ENCODE assay signal across 1 cellular context in the genomic region with DNA sequence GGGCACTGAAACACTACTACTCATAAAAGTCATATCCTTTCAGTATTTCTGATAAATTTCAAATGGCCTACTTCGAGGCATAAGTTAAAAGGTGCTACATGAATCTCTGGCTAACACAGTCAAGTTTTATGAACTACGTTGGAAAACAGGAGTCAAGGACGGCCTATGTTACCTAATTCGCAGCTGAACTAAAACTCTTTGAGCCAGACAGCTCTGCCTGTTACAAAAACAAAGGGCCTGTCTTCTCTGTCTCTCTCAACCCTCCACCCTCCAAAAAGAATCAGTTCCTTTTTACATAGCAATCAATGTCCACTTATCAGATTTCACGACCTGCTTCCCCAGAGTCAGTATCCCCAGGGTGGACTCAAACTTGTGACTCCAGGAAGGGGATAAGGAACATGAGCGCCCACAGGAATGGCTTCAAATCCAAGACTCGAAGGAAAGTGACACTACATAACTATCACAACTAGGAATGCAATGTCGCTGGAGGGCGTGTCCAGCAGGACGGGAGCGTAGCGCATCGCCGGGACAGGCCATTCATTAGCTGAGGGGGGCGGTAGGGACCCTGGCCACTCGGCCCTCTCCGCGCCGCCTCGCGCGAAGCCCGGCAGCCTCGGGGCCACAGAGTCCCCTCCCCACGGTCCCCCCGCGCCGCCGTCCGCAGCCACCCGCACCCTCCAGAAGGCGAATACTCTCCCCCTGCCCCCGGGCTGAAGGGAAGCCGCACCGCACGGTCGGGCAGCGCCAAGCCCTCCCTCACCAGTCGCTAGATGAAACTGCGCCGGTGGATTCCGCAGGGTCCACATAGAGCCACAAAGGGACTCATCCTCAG.
TF ChIP-seq lines count a peak whose summit lies in the region.

No MANE protein-coding gene starts in this region.

TF ChIP-seq in HepG2, 621 proteins besides CTCF, POLR2A, EP300 and RAD21 (continued from another document and continues in another):
- TF ChIP-seq, protein P1, sequence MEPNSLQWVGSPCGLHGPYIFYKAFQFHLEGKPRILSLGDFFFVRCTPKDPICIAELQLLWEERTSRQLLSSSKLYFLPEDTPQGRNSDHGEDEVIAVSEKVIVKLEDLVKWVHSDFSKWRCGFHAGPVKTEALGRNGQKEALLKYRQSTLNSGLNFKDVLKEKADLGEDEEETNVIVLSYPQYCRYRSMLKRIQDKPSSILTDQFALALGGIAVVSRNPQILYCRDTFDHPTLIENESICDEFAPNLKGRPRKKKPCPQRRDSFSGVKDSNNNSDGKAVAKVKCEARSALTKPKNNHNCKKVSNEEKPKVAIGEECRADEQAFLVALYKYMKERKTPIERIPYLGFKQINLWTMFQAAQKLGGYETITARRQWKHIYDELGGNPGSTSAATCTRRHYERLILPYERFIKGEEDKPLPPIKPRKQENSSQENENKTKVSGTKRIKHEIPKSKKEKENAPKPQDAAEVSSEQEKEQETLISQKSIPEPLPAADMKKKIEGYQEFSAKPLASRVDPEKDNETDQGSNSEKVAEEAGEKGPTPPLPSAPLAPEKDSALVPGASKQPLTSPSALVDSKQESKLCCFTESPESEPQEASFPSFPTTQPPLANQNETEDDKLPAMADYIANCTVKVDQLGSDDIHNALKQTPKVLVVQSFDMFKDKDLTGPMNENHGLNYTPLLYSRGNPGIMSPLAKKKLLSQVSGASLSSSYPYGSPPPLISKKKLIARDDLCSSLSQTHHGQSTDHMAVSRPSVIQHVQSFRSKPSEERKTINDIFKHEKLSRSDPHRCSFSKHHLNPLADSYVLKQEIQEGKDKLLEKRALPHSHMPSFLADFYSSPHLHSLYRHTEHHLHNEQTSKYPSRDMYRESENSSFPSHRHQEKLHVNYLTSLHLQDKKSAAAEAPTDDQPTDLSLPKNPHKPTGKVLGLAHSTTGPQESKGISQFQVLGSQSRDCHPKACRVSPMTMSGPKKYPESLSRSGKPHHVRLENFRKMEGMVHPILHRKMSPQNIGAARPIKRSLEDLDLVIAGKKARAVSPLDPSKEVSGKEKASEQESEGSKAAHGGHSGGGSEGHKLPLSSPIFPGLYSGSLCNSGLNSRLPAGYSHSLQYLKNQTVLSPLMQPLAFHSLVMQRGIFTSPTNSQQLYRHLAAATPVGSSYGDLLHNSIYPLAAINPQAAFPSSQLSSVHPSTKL (CRISPR knock-in tag; IDR thresholded peaks at IDR 0.05), result no peak
- TF ChIP-seq, protein P2, sequence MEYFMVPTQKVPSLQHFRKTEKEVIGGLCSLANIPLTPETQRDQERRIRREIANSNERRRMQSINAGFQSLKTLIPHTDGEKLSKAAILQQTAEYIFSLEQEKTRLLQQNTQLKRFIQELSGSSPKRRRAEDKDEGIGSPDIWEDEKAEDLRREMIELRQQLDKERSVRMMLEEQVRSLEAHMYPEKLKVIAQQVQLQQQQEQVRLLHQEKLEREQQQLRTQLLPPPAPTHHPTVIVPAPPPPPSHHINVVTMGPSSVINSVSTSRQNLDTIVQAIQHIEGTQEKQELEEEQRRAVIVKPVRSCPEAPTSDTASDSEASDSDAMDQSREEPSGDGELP (IDR thresholded peaks at IDR 0.05; ENCODE audit: borderline replicate concordance, low read depth), result 0 out of 2 replicates have a peak, but pooled peaks have one; percentile 34
- peak; percentile 46; the same call in 1 of the 2 replicates for TF ChIP-seq ZNF564 (CRISPR knock-in tag; IDR thresholded peaks at IDR 0.05)
- TF ChIP-seq TBX2 (CRISPR knock-in tag; IDR thresholded peaks at IDR 0.05; ENCODE audit: borderline replicate concordance), result peak; percentile 36; the same call in 1 of the 2 replicates
- 0 out of 2 replicates have a peak, but pooled peaks have one; percentile 43 for TF ChIP-seq YEATS4 (CRISPR knock-in tag; IDR thresholded peaks at IDR 0.05; ENCODE audit: borderline replicate concordance)
- TF ChIP-seq SNAPC2 (CRISPR knock-in tag; IDR thresholded peaks at IDR 0.05), result no peak; the same call in 1 of the 2 replicates
- TF ChIP-seq, protein P3, sequence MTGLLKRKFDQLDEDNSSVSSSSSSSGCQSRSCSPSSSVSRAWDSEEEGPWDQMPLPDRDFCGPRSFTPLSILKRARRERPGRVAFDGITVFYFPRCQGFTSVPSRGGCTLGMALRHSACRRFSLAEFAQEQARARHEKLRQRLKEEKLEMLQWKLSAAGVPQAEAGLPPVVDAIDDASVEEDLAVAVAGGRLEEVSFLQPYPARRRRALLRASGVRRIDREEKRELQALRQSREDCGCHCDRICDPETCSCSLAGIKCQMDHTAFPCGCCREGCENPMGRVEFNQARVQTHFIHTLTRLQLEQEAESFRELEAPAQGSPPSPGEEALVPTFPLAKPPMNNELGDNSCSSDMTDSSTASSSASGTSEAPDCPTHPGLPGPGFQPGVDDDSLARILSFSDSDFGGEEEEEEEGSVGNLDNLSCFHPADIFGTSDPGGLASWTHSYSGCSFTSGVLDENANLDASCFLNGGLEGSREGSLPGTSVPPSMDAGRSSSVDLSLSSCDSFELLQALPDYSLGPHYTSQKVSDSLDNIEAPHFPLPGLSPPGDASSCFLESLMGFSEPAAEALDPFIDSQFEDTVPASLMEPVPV (CRISPR knock-in tag; IDR thresholded peaks at IDR 0.05), result peak; percentile 7; the same call in 1 of the 2 replicates
- no peak for TF ChIP-seq RXRA (CRISPR knock-in tag; IDR thresholded peaks at IDR 0.05)
- TF ChIP-seq ZNF768 (CRISPR knock-in tag; IDR thresholded peaks at IDR 0.05), result peak; percentile 39; the same call in 1 of the 2 replicates
- TF ChIP-seq, protein P4, sequence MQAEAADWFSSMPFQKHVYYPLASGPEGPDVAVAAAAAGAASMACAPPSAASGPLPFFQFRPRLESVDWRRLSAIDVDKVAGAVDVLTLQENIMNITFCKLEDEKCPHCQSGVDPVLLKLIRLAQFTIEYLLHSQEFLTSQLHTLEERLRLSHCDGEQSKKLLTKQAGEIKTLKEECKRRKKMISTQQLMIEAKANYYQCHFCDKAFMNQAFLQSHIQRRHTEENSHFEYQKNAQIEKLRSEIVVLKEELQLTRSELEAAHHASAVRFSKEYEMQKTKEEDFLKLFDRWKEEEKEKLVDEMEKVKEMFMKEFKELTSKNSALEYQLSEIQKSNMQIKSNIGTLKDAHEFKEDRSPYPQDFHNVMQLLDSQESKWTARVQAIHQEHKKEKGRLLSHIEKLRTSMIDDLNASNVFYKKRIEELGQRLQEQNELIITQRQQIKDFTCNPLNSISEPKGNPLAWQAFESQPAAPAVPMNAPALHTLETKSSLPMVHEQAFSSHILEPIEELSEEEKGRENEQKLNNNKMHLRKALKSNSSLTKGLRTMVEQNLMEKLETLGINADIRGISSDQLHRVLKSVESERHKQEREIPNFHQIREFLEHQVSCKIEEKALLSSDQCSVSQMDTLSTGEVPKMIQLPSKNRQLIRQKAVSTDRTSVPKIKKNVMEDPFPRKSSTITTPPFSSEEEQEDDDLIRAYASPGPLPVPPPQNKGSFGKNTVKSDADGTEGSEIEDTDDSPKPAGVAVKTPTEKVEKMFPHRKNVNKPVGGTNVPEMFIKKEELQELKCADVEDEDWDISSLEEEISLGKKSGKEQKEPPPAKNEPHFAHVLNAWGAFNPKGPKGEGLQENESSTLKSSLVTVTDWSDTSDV (CRISPR knock-in tag; IDR thresholded peaks at IDR 0.05), result peak; percentile 50; the same call in 1 of the 2 replicates
- TF ChIP-seq, protein P5, sequence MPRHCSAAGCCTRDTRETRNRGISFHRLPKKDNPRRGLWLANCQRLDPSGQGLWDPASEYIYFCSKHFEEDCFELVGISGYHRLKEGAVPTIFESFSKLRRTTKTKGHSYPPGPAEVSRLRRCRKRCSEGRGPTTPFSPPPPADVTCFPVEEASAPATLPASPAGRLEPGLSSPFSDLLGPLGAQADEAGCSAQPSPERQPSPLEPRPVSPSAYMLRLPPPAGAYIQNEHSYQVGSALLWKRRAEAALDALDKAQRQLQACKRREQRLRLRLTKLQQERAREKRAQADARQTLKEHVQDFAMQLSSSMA (CRISPR knock-in tag; IDR thresholded peaks at IDR 0.05), result no peak
- no peak for TF ChIP-seq ZSCAN30 (CRISPR knock-in tag; IDR thresholded peaks at IDR 0.05)
- TF ChIP-seq, protein P6, sequence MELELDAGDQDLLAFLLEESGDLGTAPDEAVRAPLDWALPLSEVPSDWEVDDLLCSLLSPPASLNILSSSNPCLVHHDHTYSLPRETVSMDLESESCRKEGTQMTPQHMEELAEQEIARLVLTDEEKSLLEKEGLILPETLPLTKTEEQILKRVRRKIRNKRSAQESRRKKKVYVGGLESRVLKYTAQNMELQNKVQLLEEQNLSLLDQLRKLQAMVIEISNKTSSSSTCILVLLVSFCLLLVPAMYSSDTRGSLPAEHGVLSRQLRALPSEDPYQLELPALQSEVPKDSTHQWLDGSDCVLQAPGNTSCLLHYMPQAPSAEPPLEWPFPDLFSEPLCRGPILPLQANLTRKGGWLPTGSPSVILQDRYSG (CRISPR knock-in tag; IDR thresholded peaks at IDR 0.05), result no peak
- no peak for TF ChIP-seq ZNF207 (IDR thresholded peaks at IDR 0.05; ENCODE audit: borderline replicate concordance)
- TF ChIP-seq FOSL1 (CRISPR knock-in tag; IDR thresholded peaks at IDR 0.05; ENCODE audit: borderline replicate concordance), result no peak; the same call in 1 of the 2 replicates
- TF ChIP-seq EZH2 (conservative IDR thresholded peaks at IDR 0.05; ENCODE audit: low read depth, low read length), result no peak
- TF ChIP-seq, protein P7, sequence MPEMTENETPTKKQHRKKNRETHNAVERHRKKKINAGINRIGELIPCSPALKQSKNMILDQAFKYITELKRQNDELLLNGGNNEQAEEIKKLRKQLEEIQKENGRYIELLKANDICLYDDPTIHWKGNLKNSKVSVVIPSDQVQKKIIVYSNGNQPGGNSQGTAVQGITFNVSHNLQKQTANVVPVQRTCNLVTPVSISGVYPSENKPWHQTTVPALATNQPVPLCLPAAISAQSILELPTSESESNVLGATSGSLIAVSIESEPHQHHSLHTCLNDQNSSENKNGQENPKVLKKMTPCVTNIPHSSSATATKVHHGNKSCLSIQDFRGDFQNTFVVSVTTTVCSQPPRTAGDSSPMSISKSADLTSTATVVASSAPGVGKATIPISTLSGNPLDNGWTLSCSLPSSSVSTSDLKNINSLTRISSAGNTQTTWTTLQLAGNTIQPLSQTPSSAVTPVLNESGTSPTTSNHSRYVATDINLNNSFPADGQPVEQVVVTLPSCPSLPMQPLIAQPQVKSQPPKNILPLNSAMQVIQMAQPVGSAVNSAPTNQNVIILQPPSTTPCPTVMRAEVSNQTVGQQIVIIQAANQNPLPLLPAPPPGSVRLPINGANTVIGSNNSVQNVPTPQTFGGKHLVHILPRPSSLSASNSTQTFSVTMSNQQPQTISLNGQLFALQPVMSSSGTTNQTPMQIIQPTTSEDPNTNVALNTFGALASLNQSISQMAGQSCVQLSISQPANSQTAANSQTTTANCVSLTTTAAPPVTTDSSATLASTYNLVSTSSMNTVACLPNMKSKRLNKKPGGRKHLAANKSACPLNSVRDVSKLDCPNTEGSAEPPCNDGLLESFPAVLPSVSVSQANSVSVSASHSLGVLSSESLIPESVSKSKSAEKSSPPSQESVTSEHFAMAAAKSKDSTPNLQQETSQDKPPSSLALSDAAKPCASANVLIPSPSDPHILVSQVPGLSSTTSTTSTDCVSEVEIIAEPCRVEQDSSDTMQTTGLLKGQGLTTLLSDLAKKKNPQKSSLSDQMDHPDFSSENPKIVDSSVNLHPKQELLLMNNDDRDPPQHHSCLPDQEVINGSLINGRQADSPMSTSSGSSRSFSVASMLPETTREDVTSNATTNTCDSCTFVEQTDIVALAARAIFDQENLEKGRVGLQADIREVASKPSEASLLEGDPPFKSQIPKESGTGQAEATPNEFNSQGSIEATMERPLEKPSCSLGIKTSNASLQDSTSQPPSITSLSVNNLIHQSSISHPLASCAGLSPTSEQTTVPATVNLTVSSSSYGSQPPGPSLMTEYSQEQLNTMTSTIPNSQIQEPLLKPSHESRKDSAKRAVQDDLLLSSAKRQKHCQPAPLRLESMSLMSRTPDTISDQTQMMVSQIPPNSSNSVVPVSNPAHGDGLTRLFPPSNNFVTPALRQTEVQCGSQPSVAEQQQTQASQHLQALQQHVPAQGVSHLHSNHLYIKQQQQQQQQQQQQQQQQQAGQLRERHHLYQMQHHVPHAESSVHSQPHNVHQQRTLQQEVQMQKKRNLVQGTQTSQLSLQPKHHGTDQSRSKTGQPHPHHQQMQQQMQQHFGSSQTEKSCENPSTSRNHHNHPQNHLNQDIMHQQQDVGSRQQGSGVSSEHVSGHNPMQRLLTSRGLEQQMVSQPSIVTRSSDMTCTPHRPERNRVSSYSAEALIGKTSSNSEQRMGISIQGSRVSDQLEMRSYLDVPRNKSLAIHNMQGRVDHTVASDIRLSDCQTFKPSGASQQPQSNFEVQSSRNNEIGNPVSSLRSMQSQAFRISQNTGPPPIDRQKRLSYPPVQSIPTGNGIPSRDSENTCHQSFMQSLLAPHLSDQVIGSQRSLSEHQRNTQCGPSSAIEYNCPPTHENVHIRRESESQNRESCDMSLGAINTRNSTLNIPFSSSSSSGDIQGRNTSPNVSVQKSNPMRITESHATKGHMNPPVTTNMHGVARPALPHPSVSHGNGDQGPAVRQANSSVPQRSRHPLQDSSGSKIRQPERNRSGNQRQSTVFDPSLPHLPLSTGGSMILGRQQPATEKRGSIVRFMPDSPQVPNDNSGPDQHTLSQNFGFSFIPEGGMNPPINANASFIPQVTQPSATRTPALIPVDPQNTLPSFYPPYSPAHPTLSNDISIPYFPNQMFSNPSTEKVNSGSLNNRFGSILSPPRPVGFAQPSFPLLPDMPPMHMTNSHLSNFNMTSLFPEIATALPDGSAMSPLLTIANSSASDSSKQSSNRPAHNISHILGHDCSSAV (CRISPR knock-in tag; IDR thresholded peaks at IDR 0.05; ENCODE audit: borderline replicate concordance), result no peak
- TF ChIP-seq SMC3 (IDR thresholded peaks at IDR 0.05; ENCODE audit: low read length), result no peak
- TF ChIP-seq STAG1 (CRISPR knock-in tag; IDR thresholded peaks at IDR 0.05), result no peak
- TF ChIP-seq, protein P8, sequence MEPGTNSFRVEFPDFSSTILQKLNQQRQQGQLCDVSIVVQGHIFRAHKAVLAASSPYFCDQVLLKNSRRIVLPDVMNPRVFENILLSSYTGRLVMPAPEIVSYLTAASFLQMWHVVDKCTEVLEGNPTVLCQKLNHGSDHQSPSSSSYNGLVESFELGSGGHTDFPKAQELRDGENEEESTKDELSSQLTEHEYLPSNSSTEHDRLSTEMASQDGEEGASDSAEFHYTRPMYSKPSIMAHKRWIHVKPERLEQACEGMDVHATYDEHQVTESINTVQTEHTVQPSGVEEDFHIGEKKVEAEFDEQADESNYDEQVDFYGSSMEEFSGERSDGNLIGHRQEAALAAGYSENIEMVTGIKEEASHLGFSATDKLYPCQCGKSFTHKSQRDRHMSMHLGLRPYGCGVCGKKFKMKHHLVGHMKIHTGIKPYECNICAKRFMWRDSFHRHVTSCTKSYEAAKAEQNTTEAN (CRISPR knock-in tag; conservative IDR thresholded peaks at IDR 0.05), result no peak
- TF ChIP-seq ATF7-NPFF (CRISPR knock-in tag; IDR thresholded peaks at IDR 0.05; ENCODE audit: low read depth), result no peak
- no peak for TF ChIP-seq ZNF256 (CRISPR knock-in tag; conservative IDR thresholded peaks at IDR 0.05)
- 0 out of 2 replicates have a peak, but pooled peaks have one; percentile 17 for TF ChIP-seq ZNF343 (CRISPR knock-in tag; IDR thresholded peaks at IDR 0.05)
- TF ChIP-seq MAFF (IDR thresholded peaks at IDR 0.05; ENCODE audit: low read depth, low read length), result no peak
- TF ChIP-seq, protein P9, sequence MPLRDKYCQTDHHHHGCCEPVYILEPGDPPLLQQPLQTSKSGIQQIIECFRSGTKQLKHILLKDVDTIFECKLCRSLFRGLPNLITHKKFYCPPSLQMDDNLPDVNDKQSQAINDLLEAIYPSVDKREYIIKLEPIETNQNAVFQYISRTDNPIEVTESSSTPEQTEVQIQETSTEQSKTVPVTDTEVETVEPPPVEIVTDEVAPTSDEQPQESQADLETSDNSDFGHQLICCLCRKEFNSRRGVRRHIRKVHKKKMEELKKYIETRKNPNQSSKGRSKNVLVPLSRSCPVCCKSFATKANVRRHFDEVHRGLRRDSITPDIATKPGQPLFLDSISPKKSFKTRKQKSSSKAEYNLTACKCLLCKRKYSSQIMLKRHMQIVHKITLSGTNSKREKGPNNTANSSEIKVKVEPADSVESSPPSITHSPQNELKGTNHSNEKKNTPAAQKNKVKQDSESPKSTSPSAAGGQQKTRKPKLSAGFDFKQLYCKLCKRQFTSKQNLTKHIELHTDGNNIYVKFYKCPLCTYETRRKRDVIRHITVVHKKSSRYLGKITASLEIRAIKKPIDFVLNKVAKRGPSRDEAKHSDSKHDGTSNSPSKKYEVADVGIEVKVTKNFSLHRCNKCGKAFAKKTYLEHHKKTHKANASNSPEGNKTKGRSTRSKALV (CRISPR knock-in tag; IDR thresholded peaks at IDR 0.05), result peak; percentile 21; the same call in 1 of the 2 replicates
